In genomic region chr11:59273008-59273841, GRCh38 we compare ENCODE assay signal across 8 cellular contexts.
A peak's percentile ranks its signal among the peaks of the same experiment; 100 is the strongest.
DNase-seq lines count a peak whose midpoint lies in the region; ATAC-seq and TF ChIP-seq lines count a peak whose summit lies in the region.

No MANE protein-coding gene starts in this region.

- H3K4me3 ChIP-seq in OCI-LY1 (ENCODE audit: low read depth, low read length, poor library complexity, severe bottlenecking) (peak overlapping the region; percentile 18), neuronal stem cell (ENCODE audit: low read length in 2 of 2) (no peak overlapping the region), suprapubic skin (no peak overlapping the region)

- H2AFZ ChIP-seq in OCI-LY1 (ENCODE audit: low read length) (no peak overlapping the region), neuronal stem cell (ENCODE audit: low read length) (no peak overlapping the region)

- H3K23ac ChIP-seq in neuronal stem cell (ENCODE audit: low read depth, low read length, poor library complexity), result no peak overlapping the region

- H3K36me3 ChIP-seq in OCI-LY1 (ENCODE audit: insufficient read depth, low read length), result peaks cover 32% of the 10 kb centered on the region
- H3K36me3 ChIP-seq in neuronal stem cell (replicated peaks in 1 of 2; ENCODE audit: control insufficient read depth in 2 of 2, insufficient read depth in 2 of 2, low read length in 2 of 2), result no peaks in the 10 kb centered on the region
- no peaks in the 10 kb centered on the region for H3K36me3 ChIP-seq in suprapubic skin

- TF ChIP-seq CTCF in OCI-LY1 (IDR thresholded peaks at IDR 0.05; ENCODE audit: low read length) (no peak), suprapubic skin (IDR thresholded peaks at IDR 0.05) (no peak)

- H3K18ac ChIP-seq in neuronal stem cell (ENCODE audit: low read length), result no peak overlapping the region

- TF ChIP-seq EP300 in suprapubic skin (IDR thresholded peaks at IDR 0.05), result no peak

- no peak overlapping the region for H2BK15ac ChIP-seq in neuronal stem cell (ENCODE audit: low read length)

- H3K4me2 ChIP-seq in OCI-LY1 (ENCODE audit: low read length) (peak overlapping the region; percentile 59), neuronal stem cell (ENCODE audit: insufficient read depth, low read length, poor library complexity, severe bottlenecking) (no peak overlapping the region)

- H2AK5ac ChIP-seq in neuronal stem cell (ENCODE audit: low read depth, low read length), result no peak overlapping the region

- no peaks in the 10 kb centered on the region for H3K79me1 ChIP-seq in neuronal stem cell (ENCODE audit: low read depth, low read length)

- WGBS in neuronal stem cell (ENCODE audit: extremely low coverage in 2 of 2, insufficient read length in 2 of 2, insufficient replicate concordance in 1 of 2), 2 donors, result no CpG with 5 or more reads among the region's 5 CpGs
- 70% methylated on average over 3 of the region's 5 CpGs for WGBS in suprapubic skin

- H3K27ac ChIP-seq in OCI-LY1 (ENCODE audit: low read depth, low read length, poor library complexity, severe bottlenecking) (peak overlapping the region; percentile 97), neuronal stem cell (replicated peaks; ENCODE audit: low read length) (no peak overlapping the region), suprapubic skin (no peak overlapping the region)

- no peak overlapping the region for H2BK120ac ChIP-seq in neuronal stem cell (ENCODE audit: low read depth, low read length)

- peak; percentile 84 for ATAC-seq in GM19025 (IDR thresholded peaks at IDR 0.05; ENCODE audit: low read depth, unreplicated experiment)
- peak; percentile 94 for ATAC-seq in HG02885 (IDR thresholded peaks at IDR 0.05; ENCODE audit: poor library complexity, unreplicated experiment)

- H3K79me2 ChIP-seq in OCI-LY1 (ENCODE audit: insufficient read depth, low read length), result no peaks in the 10 kb centered on the region

- TF ChIP-seq POLR2A in suprapubic skin (IDR thresholded peaks at IDR 0.05), result no peak

- H3F3A ChIP-seq in OCI-LY1 (ENCODE audit: insufficient read depth, low read length), result no peaks in the 10 kb centered on the region

- H3K4ac ChIP-seq in neuronal stem cell (ENCODE audit: low read length), result no peak overlapping the region

- H2BK12ac ChIP-seq in neuronal stem cell (ENCODE audit: low read length), result no peak overlapping the region

- H3K9ac ChIP-seq in OCI-LY1 (ENCODE audit: low read length) (peak overlapping the region; percentile 62), neuronal stem cell (ENCODE audit: low read depth, low read length, poor library complexity) (no peak overlapping the region)

- H2BK5ac ChIP-seq in neuronal stem cell (ENCODE audit: low read length), result no peak overlapping the region

- H3K9me3 ChIP-seq in OCI-LY1 (ENCODE audit: low read length) (0 out of 2 replicates have a peak, but pooled peaks cover 2% of the 10 kb centered on the region), neuronal stem cell (replicated peaks in 1 of 2; ENCODE audit: control insufficient read depth in 2 of 2, insufficient read depth in 1 of 2, low read depth in 1 of 2, low read length in 2 of 2) (no peaks in the 10 kb centered on the region), suprapubic skin (no peaks in the 10 kb centered on the region)

- H3K14ac ChIP-seq in neuronal stem cell (ENCODE audit: low read length), result no peak overlapping the region

- H4K20me1 ChIP-seq in OCI-LY1 (ENCODE audit: insufficient read depth, low read length), result no peaks in the 10 kb centered on the region

- H3K27me3 ChIP-seq in OCI-LY1 (ENCODE audit: insufficient read depth, low read length) (no peaks in the 10 kb centered on the region), neuronal stem cell (ENCODE audit: control insufficient read depth in 3 of 3, insufficient read depth in 3 of 3, low read depth in 1 of 3, low read length in 3 of 3) (peaks cover 0 to 15% (median 0%) of the 10 kb centered on the region in 3 experiments), suprapubic skin (no peaks in the 10 kb centered on the region)

- H4K91ac ChIP-seq in neuronal stem cell (ENCODE audit: low read depth, low read length, poor library complexity), result no peak overlapping the region

- DNase-seq in pons (ENCODE audit: low spot score) (peak; percentile 20), NCI-H2107 treated with DMSO at 0.1 percent for 48 hours (lab: John Stamatoyannopoulos, UW; ENCODE audit: unreplicated experiment) (no peak), neuronal stem cell (ENCODE audit: low spot score) (no peak), suprapubic skin (ENCODE audit: low spot score in 2 of 2) (no peak)
- DNase-seq in stimulated activated CD4-positive, alpha-beta T cell treated with anti-CD3 and anti-CD28 coated beads, Interleukin-4, amount 100 ng/mL, for 4 hours, result no peak

- no peak overlapping the region for H4K8ac ChIP-seq in neuronal stem cell (ENCODE audit: low read depth, low read length)

- H3K9me2 ChIP-seq in OCI-LY1 (ENCODE audit: low read depth, low read length), result no peaks in the 10 kb centered on the region

- H3K4me1 ChIP-seq in OCI-LY1 (ENCODE audit: insufficient read depth, low read length, severe bottlenecking) (peaks cover 66% of the 10 kb centered on the region), neuronal stem cell (ENCODE audit: control insufficient read depth in 2 of 2, insufficient read depth in 1 of 2, low read depth in 1 of 2, low read length in 2 of 2) (no peaks in the 10 kb centered on the region), suprapubic skin (peaks cover 3% of the 10 kb centered on the region)
